In the genomic region with DNA sequence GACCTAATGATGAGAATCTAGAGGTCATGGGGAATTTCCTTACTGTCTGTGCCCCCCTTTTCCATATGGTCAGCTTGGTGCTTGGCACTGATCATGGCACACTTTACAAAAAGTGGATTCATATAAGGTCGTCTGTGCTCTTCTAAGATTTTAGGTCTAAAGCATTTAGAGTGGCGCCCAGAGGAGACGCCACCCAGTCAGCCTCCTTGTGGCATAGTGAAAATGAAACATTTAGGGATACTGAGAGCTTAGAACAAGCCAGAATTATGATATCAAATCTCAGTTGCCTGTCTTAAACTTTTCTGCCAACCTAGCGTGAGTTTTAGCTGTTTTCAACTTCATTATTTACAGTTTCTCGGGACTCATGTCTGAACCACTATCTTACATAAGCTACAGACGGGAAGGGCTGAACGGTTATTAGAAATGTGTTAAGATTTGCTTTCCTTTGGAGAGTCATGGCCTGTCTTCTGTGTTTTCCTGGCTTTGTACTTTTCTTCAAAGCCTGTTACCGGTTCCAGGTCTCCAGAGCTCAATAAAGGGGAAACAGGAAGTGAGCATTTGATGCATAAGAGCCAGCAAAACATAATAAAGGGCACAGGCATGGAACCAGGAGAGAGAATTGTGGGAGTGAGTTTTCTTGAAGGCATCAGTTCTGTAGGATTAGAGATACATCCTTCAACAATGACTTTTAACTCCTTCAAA, we compare ENCODE assay signal across 8 cellular contexts. TPM values are rescaled to one million over a fixed set of nuclear protein-coding genes. Genes with fewer than 3 reads are reported as not detected.
A peak's percentile ranks its signal among the peaks of the same experiment; 100 is the strongest.
DNase-seq lines count a peak whose midpoint lies in the region; ATAC-seq lines count a peak whose summit lies in the region.

No MANE protein-coding gene starts in this region.

- peak; percentile 27 for ATAC-seq in GM18511 (IDR thresholded peaks at IDR 0.05; ENCODE audit: unreplicated experiment)
- peak; percentile 9 for ATAC-seq in HG02852 (IDR thresholded peaks at IDR 0.05; ENCODE audit: unreplicated experiment)

- DNase-seq in A172 (ENCODE audit: low spot score) (no peak), HT-29 (ENCODE audit: low spot score) (no peak), 8988T (no peak), kidney glomerular epithelial cell (lab: John Stamatoyannopoulos, UW) (no peak)

- H3K4me3 ChIP-seq in mucosa of rectum (ENCODE audit: low read length in 2 of 2), result peak overlapping the region in 1 of 2 donors; percentile 20

- peaks cover 8 to 11% of the 10 kb centered on the region in 2 donors for H3K4me1 ChIP-seq in mucosa of rectum (ENCODE audit: control insufficient read depth in 2 of 2, insufficient read depth in 2 of 2, low read length in 2 of 2)

- no peaks in the 10 kb centered on the region for H3K9me3 Mint-ChIP-seq in activated naive CD8-positive, alpha-beta T cell (ENCODE audit: low read depth)

- H3K27me3 Mint-ChIP-seq in activated naive CD8-positive, alpha-beta T cell, result no peaks in the 10 kb centered on the region

- no peaks in the 10 kb centered on the region for H3K9me3 ChIP-seq in mucosa of rectum (ENCODE audit: control insufficient read depth in 2 of 2, low read length in 2 of 2)

- H3K36me3 ChIP-seq in mucosa of rectum (ENCODE audit: control insufficient read depth in 2 of 2, insufficient read depth in 2 of 2, low read length in 2 of 2), result no peaks in the 10 kb centered on the region

- peaks cover 18% of the 10 kb centered on the region for H3K4me1 Mint-ChIP-seq in activated naive CD8-positive, alpha-beta T cell (ENCODE audit: low read depth)

- no peaks in the 10 kb centered on the region for H3K36me3 Mint-ChIP-seq in activated naive CD8-positive, alpha-beta T cell

- H3K27me3 ChIP-seq in mucosa of rectum (ENCODE audit: control insufficient read depth in 2 of 2, insufficient read depth in 2 of 2, low read length in 2 of 2), result no peaks in the 10 kb centered on the region

- peak overlapping the region; percentile 54 to 56 for H3K27ac ChIP-seq in mucosa of rectum (ENCODE audit: low read depth in 2 of 2, low read length in 2 of 2)

- H3K9ac ChIP-seq in mucosa of rectum (ENCODE audit: low read depth in 1 of 2, low read length in 2 of 2), result peak overlapping the region in 1 of 2 donors; percentile 17

- H3K4me3 Mint-ChIP-seq in activated naive CD8-positive, alpha-beta T cell, result no peak overlapping the region

- peak overlapping the region; percentile 64 for H3K27ac Mint-ChIP-seq in activated naive CD8-positive, alpha-beta T cell

RNA-seq across cellular contexts. Expression of a gene that starts 13.7 kb away (rescaled TPM):
- total RNA-seq in A172 (2014; rRNA removed; shearing (Covaris generic)), result 13.7 and 30.6 TPM in 2 replicates
- total RNA-seq in HT-29 (2014; rRNA removed; shearing (Covaris generic)), result 15.5 and 17.2 TPM in 2 replicates

RNA-seq across cellular contexts. Expression of a gene that starts 27.6 kb away (rescaled TPM):
- total RNA-seq in A172 (2014; rRNA removed; shearing (Covaris generic)), result 8.9 and 17.2 TPM in 2 replicates
- total RNA-seq in HT-29 (2014; rRNA removed; shearing (Covaris generic)), result 15.1 and 15.7 TPM in 2 replicates
